ENCODE assay signal across 34 cellular contexts in the genomic region with DNA sequence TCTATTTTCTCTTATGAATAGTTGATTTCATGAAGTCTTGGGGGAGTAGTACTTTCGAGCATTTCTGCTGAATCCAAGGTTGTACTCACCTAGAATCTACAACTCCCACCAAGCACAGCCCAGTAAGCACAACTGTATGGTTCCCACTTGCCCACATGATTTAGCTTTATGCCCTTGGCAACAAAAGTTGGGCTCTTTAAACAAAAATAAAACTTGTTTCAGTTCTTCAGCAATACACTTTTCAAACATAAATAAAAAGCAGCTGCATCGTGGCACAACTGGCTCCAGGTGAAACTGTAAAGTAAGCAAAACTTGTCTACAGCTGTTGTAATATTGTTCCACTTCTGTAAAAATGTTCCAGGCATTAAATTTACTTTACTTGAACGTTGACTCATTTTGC.
"Had no signal": no experiment of that assay in that cellular context is flagged by ENCODE, and none has a peak within 500 bp of the region (broad histone marks: within the 10 kb centered on the region; RNA-seq: fewer than 3 reads in every experiment).

No MANE protein-coding gene starts in this region.

- H3K36me3 ChIP-seq: adrenal gland, brain microvascular endothelial cell, esophagus muscularis mucosa, gastrocnemius medialis, heart left ventricle had no signal

- H3K27ac Mint-ChIP-seq: activated CD4-positive, alpha-beta memory T cell treated with anti-CD3 and anti-CD28 coated beads for 36 hours; activated CD4-positive, alpha-beta T cell treated with anti-CD3 and anti-CD28 coated beads for 36 hours; activated CD4-positive, alpha-beta T cell treated with anti-CD3 and anti-CD28 coated beads, Interleukin-2, amount 10 ng/mL, durations not matched to agents 24 days and 14 days; activated CD8-positive, alpha-beta memory T cell treated with anti-CD3 and anti-CD28 coated beads, Interleukin-2, amount 10 ng/mL, durations not matched to agents 7 days and 5 days; activated CD8-positive, alpha-beta T cell treated with anti-CD3 and anti-CD28 coated beads, Interleukin-2, amount 10 ng/mL, durations not matched to agents 7 days and 5 days; activated naive CD4-positive, alpha-beta T cell treated with anti-CD3 and anti-CD28 coated beads for 36 hours; activated naive CD4-positive, alpha-beta T cell treated with anti-CD3 and anti-CD28 coated beads, Interleukin-2, amount 50 U/mL, for 24 hours; activated naive CD8-positive, alpha-beta T cell treated with anti-CD3 and anti-CD28 coated beads for 36 hours; activated naive CD8-positive, alpha-beta T cell treated with anti-CD3 and anti-CD28 coated beads, Interleukin-2, amount 50 U/mL, for 24 hours; activated T-helper 1 cell treated with anti-CD3 and anti-CD28 coated beads, Interleukin-12 subunit alpha, Interleukin-12 subunit beta, Interleukin-2, Interleukin-4 antibody, amounts not matched to agents 30 ng/mL and 10 ng/mL and 1 ng/mL, durations not matched to agents 14 hours and 24 hours and 36 hours; activated T-helper 2 cell treated with anti-CD3 and anti-CD28 coated beads, Interferon-gamma antibody, Interleukin-2, Interleukin-4, amounts not matched to agents 10 μg/mL and 5 μg/mL and 100 μg/mL, durations not matched to agents 14 hours and 24 hours and 36 hours; effector memory CD8-positive, alpha-beta T cell; T-helper 1 cell treated with Interleukin-12 subunit alpha and Interleukin-12 subunit beta and Interleukin-4 antibody, amounts not matched to agents 30 μg/mL and 1 μg/mL, for 36 hours had no signal

- H3K36me3 Mint-ChIP-seq: activated CD4-positive, alpha-beta memory T cell treated with anti-CD3 and anti-CD28 coated beads for 36 hours; activated CD8-positive, alpha-beta memory T cell treated with anti-CD3 and anti-CD28 coated beads, Interleukin-2, amount 10 ng/mL, durations not matched to agents 7 days and 5 days; activated naive CD4-positive, alpha-beta T cell treated with anti-CD3 and anti-CD28 coated beads, Interleukin-2, amount 50 U/mL, for 24 hours; activated naive CD8-positive, alpha-beta T cell treated with anti-CD3 and anti-CD28 coated beads for 36 hours had no signal

- H3K4me3 ChIP-seq: adrenal gland, coronary artery, esophagus muscularis mucosa, gastrocnemius medialis, heart left ventricle had no signal

- H3K4me3 Mint-ChIP-seq: activated CD4-positive, alpha-beta memory T cell treated with anti-CD3 and anti-CD28 coated beads for 36 hours; activated CD4-positive, alpha-beta T cell treated with anti-CD3 and anti-CD28 coated beads for 36 hours; activated CD4-positive, alpha-beta T cell treated with anti-CD3 and anti-CD28 coated beads, Interleukin-2, amount 10 ng/mL, durations not matched to agents 24 days and 14 days; activated CD8-positive, alpha-beta memory T cell treated with anti-CD3 and anti-CD28 coated beads, Interleukin-2, amount 10 ng/mL, durations not matched to agents 7 days and 5 days; activated CD8-positive, alpha-beta T cell treated with anti-CD3 and anti-CD28 coated beads, Interleukin-2, amount 10 ng/mL, durations not matched to agents 7 days and 5 days; activated naive CD4-positive, alpha-beta T cell treated with anti-CD3 and anti-CD28 coated beads for 36 hours; activated naive CD4-positive, alpha-beta T cell treated with anti-CD3 and anti-CD28 coated beads, Interleukin-2, amount 50 U/mL, for 24 hours; activated naive CD8-positive, alpha-beta T cell treated with anti-CD3 and anti-CD28 coated beads for 36 hours; activated naive CD8-positive, alpha-beta T cell treated with anti-CD3 and anti-CD28 coated beads, Interleukin-2, amount 50 U/mL, for 24 hours; activated T-helper 1 cell treated with anti-CD3 and anti-CD28 coated beads, Interleukin-12 subunit alpha, Interleukin-12 subunit beta, Interleukin-2, Interleukin-4 antibody, amounts not matched to agents 30 ng/mL and 10 ng/mL and 1 ng/mL, durations not matched to agents 14 hours and 24 hours and 36 hours; central memory CD8-positive, alpha-beta T cell; effector memory CD8-positive, alpha-beta T cell; T-helper 1 cell treated with Interleukin-12 subunit alpha and Interleukin-12 subunit beta and Interleukin-4 antibody, amounts not matched to agents 30 μg/mL and 1 μg/mL, for 36 hours had no signal

- H3K4me1 ChIP-seq: adrenal gland, esophagus muscularis mucosa, foreskin keratinocyte, gastrocnemius medialis, heart left ventricle had no signal

- H3K27me3 ChIP-seq: adrenal gland, brain microvascular endothelial cell, esophagus muscularis mucosa, foreskin keratinocyte, gastrocnemius medialis, heart left ventricle had no signal

- H3K9me3 Mint-ChIP-seq: activated CD4-positive, alpha-beta T cell treated with anti-CD3 and anti-CD28 coated beads, Interleukin-2, amount 10 ng/mL, durations not matched to agents 24 days and 14 days; activated naive CD4-positive, alpha-beta T cell treated with anti-CD3 and anti-CD28 coated beads for 36 hours; activated naive CD4-positive, alpha-beta T cell treated with anti-CD3 and anti-CD28 coated beads, Interleukin-2, amount 50 U/mL, for 24 hours; activated naive CD8-positive, alpha-beta T cell treated with anti-CD3 and anti-CD28 coated beads for 36 hours; activated naive CD8-positive, alpha-beta T cell treated with anti-CD3 and anti-CD28 coated beads, Interleukin-2, amount 50 U/mL, for 24 hours; activated T-helper 1 cell treated with anti-CD3 and anti-CD28 coated beads, Interleukin-12 subunit alpha, Interleukin-12 subunit beta, Interleukin-2, Interleukin-4 antibody, amounts not matched to agents 30 ng/mL and 10 ng/mL and 1 ng/mL, durations not matched to agents 14 hours and 24 hours and 36 hours; activated T-helper 2 cell treated with anti-CD3 and anti-CD28 coated beads, Interferon-gamma antibody, Interleukin-2, Interleukin-4, amounts not matched to agents 10 μg/mL and 5 μg/mL and 100 μg/mL, durations not matched to agents 14 hours and 24 hours and 36 hours; T-helper 1 cell treated with Interleukin-12 subunit alpha and Interleukin-12 subunit beta and Interleukin-4 antibody, amounts not matched to agents 30 μg/mL and 1 μg/mL, for 36 hours had no signal

- H3K4me1 Mint-ChIP-seq: activated CD4-positive, alpha-beta T cell treated with anti-CD3 and anti-CD28 coated beads for 36 hours; activated CD4-positive, alpha-beta T cell treated with anti-CD3 and anti-CD28 coated beads, Interleukin-2, amount 10 ng/mL, durations not matched to agents 24 days and 14 days; activated CD8-positive, alpha-beta memory T cell treated with anti-CD3 and anti-CD28 coated beads, Interleukin-2, amount 10 ng/mL, durations not matched to agents 7 days and 5 days; activated naive CD4-positive, alpha-beta T cell treated with anti-CD3 and anti-CD28 coated beads, Interleukin-2, amount 50 U/mL, for 24 hours; activated naive CD8-positive, alpha-beta T cell treated with anti-CD3 and anti-CD28 coated beads for 36 hours; activated naive CD8-positive, alpha-beta T cell treated with anti-CD3 and anti-CD28 coated beads, Interleukin-2, amount 50 U/mL, for 24 hours; central memory CD8-positive, alpha-beta T cell had no signal

- ATAC-seq: activated CD4-positive, alpha-beta T cell treated with anti-CD3 and anti-CD28 coated beads for 36 hours; activated CD8-positive, alpha-beta memory T cell treated with anti-CD3 and anti-CD28 coated beads, Interleukin-2, amount 10 ng/mL, durations not matched to agents 7 days and 5 days; activated CD8-positive, alpha-beta T cell treated with anti-CD3 and anti-CD28 coated beads, Interleukin-2, amount 10 ng/mL, durations not matched to agents 7 days and 5 days; activated naive CD8-positive, alpha-beta T cell treated with anti-CD3 and anti-CD28 coated beads, Interleukin-2, amount 50 U/mL, for 24 hours; effector memory CD8-positive, alpha-beta T cell; foreskin keratinocyte; gastrocnemius medialis; heart left ventricle had no signal

- H3K27me3 Mint-ChIP-seq: activated CD4-positive, alpha-beta memory T cell treated with anti-CD3 and anti-CD28 coated beads for 36 hours; activated CD4-positive, alpha-beta T cell treated with anti-CD3 and anti-CD28 coated beads for 36 hours; activated CD4-positive, alpha-beta T cell treated with anti-CD3 and anti-CD28 coated beads, Interleukin-2, amount 10 ng/mL, durations not matched to agents 24 days and 14 days; activated CD8-positive, alpha-beta memory T cell treated with anti-CD3 and anti-CD28 coated beads, Interleukin-2, amount 10 ng/mL, durations not matched to agents 7 days and 5 days; activated naive CD4-positive, alpha-beta T cell treated with anti-CD3 and anti-CD28 coated beads, Interleukin-2, amount 50 U/mL, for 24 hours; activated naive CD8-positive, alpha-beta T cell treated with anti-CD3 and anti-CD28 coated beads for 36 hours; activated naive CD8-positive, alpha-beta T cell treated with anti-CD3 and anti-CD28 coated beads, Interleukin-2, amount 50 U/mL, for 24 hours; central memory CD8-positive, alpha-beta T cell; effector memory CD8-positive, alpha-beta T cell had no signal

- H3K9me3 ChIP-seq: adrenal gland, esophagus muscularis mucosa, gastrocnemius medialis, heart left ventricle had no signal

- DNase-seq: activated CD4-positive, alpha-beta memory T cell treated with anti-CD3 and anti-CD28 coated beads for 36 hours; activated CD4-positive, alpha-beta T cell treated with anti-CD3 and anti-CD28 coated beads for 36 hours; activated CD4-positive, alpha-beta T cell treated with anti-CD3 and anti-CD28 coated beads, Interleukin-2, amount 10 ng/mL, durations not matched to agents 24 days and 14 days; activated CD4-positive, CD25-positive, alpha-beta regulatory T cell; activated CD4-positive, CD25-positive, alpha-beta regulatory T cell treated with anti-CD3 and anti-CD28 coated beads, Interleukin-2, amount 50 U/mL, for 72 hours; activated CD8-positive, alpha-beta memory T cell treated with anti-CD3 and anti-CD28 coated beads, Interleukin-2, amount 10 ng/mL, durations not matched to agents 7 days and 5 days; activated CD8-positive, alpha-beta memory T cell treated with anti-CD3 and anti-CD28 coated beads, Interleukin-2, amount 50 U/mL, for 4 hours; activated CD8-positive, alpha-beta T cell treated with anti-CD3 and anti-CD28 coated beads, Interleukin-2, amount 10 ng/mL, durations not matched to agents 7 days and 5 days; activated effector memory CD4-positive, alpha-beta T cell treated with anti-CD3 and anti-CD28 coated beads, Interleukin-2, amount 50 U/mL, for 16 hours; activated naive CD4-positive, alpha-beta T cell treated with anti-CD3 and anti-CD28 coated beads for 36 hours; activated naive CD8-positive, alpha-beta T cell treated with anti-CD3 and anti-CD28 coated beads for 36 hours; activated naive CD8-positive, alpha-beta T cell treated with anti-CD3 and anti-CD28 coated beads, Interleukin-2, amount 50 U/mL, for 24 hours; activated T-cell treated with anti-CD3 and anti-CD28 coated beads, Interleukin-2, amount 50 U/mL, for 1 hour; activated T-cell treated with anti-CD3 and anti-CD28 coated beads, Interleukin-2, amount 50 U/mL, for 48 hours; adrenal gland; amygdala; aorta; brain microvascular endothelial cell; dermis blood vessel endothelial cell; effector CD4-positive, alpha-beta T cell; effector memory CD8-positive, alpha-beta T cell; erythroblast; foreskin keratinocyte; gastrocnemius medialis; glutamatergic neuron; heart left ventricle; T1000 had no signal

- H3K27ac ChIP-seq: adrenal gland, brain microvascular endothelial cell, coronary artery, esophagus muscularis mucosa, foreskin keratinocyte, gastrocnemius medialis, heart left ventricle had no signal
